ENCODE assay signal across 2 cellular contexts in genomic region chr11:41716862-41717261, GRCh38.
TF ChIP-seq lines count a peak whose summit lies in the region.

No MANE protein-coding gene starts in this region.

TF ChIP-seq in GM23338, 12 proteins besides CTCF, POLR2A, EP300 and RAD21 (continued from another document):
- TF ChIP-seq ZNF462 (CRISPR knock-in tag; IDR thresholded peaks at IDR 0.05) (no peak), CREB1 (CRISPR knock-in tag; IDR thresholded peaks at IDR 0.05; ENCODE audit: low read depth) (no peak), ZNF331 (CRISPR knock-in tag; IDR thresholded peaks at IDR 0.05; ENCODE audit: low read depth) (no peak), EZH2phosphoT487 (IDR thresholded peaks at IDR 0.05; ENCODE audit: unreplicated experiment) (no peak), JUNB (IDR thresholded peaks at IDR 0.05; ENCODE audit: unreplicated experiment) (no peak), REST (IDR thresholded peaks at IDR 0.05; ENCODE audit: unreplicated experiment) (no peak), NANOG (IDR thresholded peaks at IDR 0.05; ENCODE audit: borderline replicate concordance) (no peak), POLR2AphosphoS5 (IDR thresholded peaks at IDR 0.05; ENCODE audit: low read depth) (no peak), ZNF114 (CRISPR knock-in tag; IDR thresholded peaks at IDR 0.05) (no peak), EZH2 (IDR thresholded peaks at IDR 0.05; ENCODE audit: low read depth, unreplicated experiment) (no peak), STAT1 (IDR thresholded peaks at IDR 0.05; ENCODE audit: unreplicated experiment) (no peak)

TF ChIP-seq in SK-N-SH, 30 proteins besides CTCF, POLR2A, EP300 and RAD21 (continued from another document):
- no peak for TF ChIP-seq JUND (IDR thresholded peaks at IDR 0.05)
- no peak for TF ChIP-seq GATA2 (CRISPR knock-in tag; IDR thresholded peaks at IDR 0.05)
- TF ChIP-seq FOSL2 (IDR thresholded peaks at IDR 0.05; ENCODE audit: borderline replicate concordance, low read depth) = no peak
- TF ChIP-seq USF2 (IDR thresholded peaks at IDR 0.05; ENCODE audit: borderline replicate concordance, low read depth, low read length) = no peak
- no peak for TF ChIP-seq NFIC (IDR thresholded peaks at IDR 0.05; ENCODE audit: borderline replicate concordance)
- TF ChIP-seq ELF1 (IDR thresholded peaks at IDR 0.05) = no peak
- TF ChIP-seq RFX5 (IDR thresholded peaks at IDR 0.05; ENCODE audit: low read length) = no peak
- peak; percentile 22; the same call in 1 of the 2 replicates for TF ChIP-seq TCF12 (IDR thresholded peaks at IDR 0.05)
- peak; percentile 52 for TF ChIP-seq CHD2 (IDR thresholded peaks at IDR 0.05; ENCODE audit: low read length, partially characterized antibody)
- no peak for TF ChIP-seq TAF1 (IDR thresholded peaks at IDR 0.05; ENCODE audit: borderline replicate concordance, low read depth, low read length)
